In the genomic region with DNA sequence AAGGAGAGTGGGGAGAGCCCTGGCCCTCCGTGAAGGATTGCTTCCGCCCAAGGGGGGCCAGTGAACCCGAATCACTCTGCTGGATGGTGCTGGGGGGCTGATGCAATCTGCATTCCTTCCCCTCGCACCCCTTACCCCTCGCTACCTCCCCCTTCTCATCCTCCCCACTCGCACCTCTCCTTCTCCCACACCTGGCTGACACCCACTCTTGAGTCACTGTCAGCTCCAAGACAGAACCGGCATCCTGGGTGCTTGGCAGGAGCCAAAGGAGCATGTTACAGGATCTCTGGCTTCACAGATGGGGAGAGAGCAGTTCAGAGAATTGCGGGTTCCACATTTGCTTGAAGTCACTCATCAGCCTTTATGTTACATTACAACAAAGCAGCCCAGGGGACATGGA, we compare ENCODE assay signal across 18 cellular contexts.
"Had no signal": no experiment of that assay in that cellular context is flagged by ENCODE, and none has a peak within 500 bp of the region (broad histone marks: within the 10 kb centered on the region; RNA-seq: fewer than 3 reads in every experiment).

No MANE protein-coding gene starts in this region.

- H3K4me3 Mint-ChIP-seq: endodermal cell; naive thymus-derived CD4-positive, alpha-beta T cell; nephron progenitor cell; type B pancreatic cell had no signal

- H3K4me1 ChIP-seq: right atrium auricular region, sigmoid colon, stomach had no signal

- ATAC-seq: heart right ventricle; naive thymus-derived CD4-positive, alpha-beta T cell had no signal

- H3K4me1 Mint-ChIP-seq: endodermal cell had no signal

- H3K36me3 Mint-ChIP-seq: type B pancreatic cell had no signal

- H3K4me3 ChIP-seq: coronary artery, heart right ventricle, right atrium auricular region, sigmoid colon, skin epidermis, stomach had no signal

- H3K27ac Mint-ChIP-seq: endodermal cell, nephron progenitor cell, type B pancreatic cell had no signal

- H3K9me3 Mint-ChIP-seq: endodermal cell; naive thymus-derived CD4-positive, alpha-beta T cell; nephron progenitor cell; type B pancreatic cell had no signal

- H3K27me3 Mint-ChIP-seq: type B pancreatic cell had no signal

- H3K27me3 ChIP-seq: neutrophil, right atrium auricular region, sigmoid colon, stomach had no signal

- H3K27ac ChIP-seq: coronary artery, heart right ventricle, neutrophil, right atrium auricular region, sigmoid colon, stomach had no signal

- H3K36me3 ChIP-seq: heart right ventricle, neutrophil, right atrium auricular region, sigmoid colon, stomach had no signal

- DNase-seq: effector CD4-positive, alpha-beta T cell; endodermal cell; erythroblast; foreskin melanocyte; heart right ventricle; kidney glomerular epithelial cell; naive thymus-derived CD4-positive, alpha-beta T cell; nephron progenitor cell; posterior cingulate gyrus; sigmoid colon; stimulated activated CD4-positive, alpha-beta T cell treated with anti-CD3 and anti-CD28 coated beads, Interleukin-2, amount 100 ng/mL, for 24 hours; stimulated activated CD4-positive, alpha-beta T cell treated with anti-CD3 and anti-CD28 coated beads, Interleukin-4, amount 100 ng/mL, for 4 hours; stomach had no signal

- H3K9me3 ChIP-seq: heart right ventricle, neutrophil, right atrium auricular region, sigmoid colon, stomach had no signal
